ENCODE assay signal across 14 cellular contexts in genomic region chr18:76943542-76944339, GRCh38.
A peak's percentile ranks its signal among the peaks of the same experiment; 100 is the strongest.
DNase-seq lines count a peak whose midpoint lies in the region; ATAC-seq, FAIRE-seq and TF ChIP-seq lines count a peak whose summit lies in the region.
"Had no signal": no experiment of that assay in that cellular context is flagged by ENCODE, and none has a peak within 500 bp of the region (broad histone marks: within the 10 kb centered on the region; RNA-seq: fewer than 3 reads in every experiment).

No MANE protein-coding gene starts in this region.

- no peak overlapping the region for H3K4me2 ChIP-seq in hepatocyte

- no peak for TF ChIP-seq CTCF in hepatocyte (IDR thresholded peaks at IDR 0.05; ENCODE audit: poor library complexity)
- TF ChIP-seq CTCF in stomach (IDR thresholded peaks at IDR 0.05) = no peak

- H3K27me3 ChIP-seq in hepatocyte (no peaks in the 10 kb centered on the region), stomach (no peaks in the 10 kb centered on the region)

- peaks cover 0 to 10% of the 10 kb centered on the region in 2 donors for H3K9me3 Mint-ChIP-seq in stimulated activated naive B cell treated with anti-CD40 and anti-IgM and Interleukin-4, amounts not matched to agents 10 μg/mL and 1 μg/mL and 100 μg/mL, for 72 hours

- intact Hi-C loops in stomach (cut with DNase I; ENCODE audit: low total_unique reads) = no loop called here

- DNase-seq in GM19239 (ENCODE audit: insufficient read length, low spot score) (no peak), SK-N-MC (ENCODE audit: low read depth, low spot score) (no peak), hepatocyte (ENCODE audit: low spot score) (peak; percentile 46), stomach (peak; percentile 58), H54 (ENCODE audit: insufficient read length, low spot score) (no peak)
- DNase-seq in stimulated activated naive B cell treated with anti-CD40 and anti-IgM and Interleukin-4, amounts not matched to agents 10 μg/mL and 1 μg/mL and 100 μg/mL, for 72 hours = no peak
- DNase-seq: anterior cingulate cortex; effector CD4-positive, alpha-beta T cell; NCI-H1105 treated with DMSO at 0.1 percent for 48 hours; RPMI8226 had no signal

- H3K27ac Mint-ChIP-seq in stimulated activated naive B cell treated with anti-CD40 and anti-IgM and Interleukin-4, amounts not matched to agents 10 μg/mL and 1 μg/mL and 100 μg/mL, for 72 hours = no peak overlapping the region

- H3K4me3 ChIP-seq in SK-N-MC (no peak overlapping the region), hepatocyte (no peak overlapping the region), stomach (no peak overlapping the region)
- H3K4me3 ChIP-seq: GM12878, thoracic aorta had no signal

- H3K4me1 Mint-ChIP-seq in stimulated activated naive B cell treated with anti-CD40 and anti-IgM and Interleukin-4, amounts not matched to agents 10 μg/mL and 1 μg/mL and 100 μg/mL, for 72 hours = peaks cover 0 to 2% of the 10 kb centered on the region in 2 donors

- no peak overlapping the region for H3K4me3 Mint-ChIP-seq in stimulated activated naive B cell treated with anti-CD40 and anti-IgM and Interleukin-4, amounts not matched to agents 10 μg/mL and 1 μg/mL and 100 μg/mL, for 72 hours

- H4K20me1 ChIP-seq in hepatocyte (ENCODE audit: insufficient read depth, poor library complexity, severe bottlenecking) = no peaks in the 10 kb centered on the region

- H3K9ac ChIP-seq in SK-N-MC (ENCODE audit: insufficient read length) = no peak overlapping the region

- H3K36me3 ChIP-seq in SK-N-MC (ENCODE audit: insufficient read depth, low read length) = peaks cover 2% of the 10 kb centered on the region; the same call in 1 of the 2 replicates
- no peaks in the 10 kb centered on the region for H3K36me3 ChIP-seq in hepatocyte (replicated peaks; ENCODE audit: insufficient read depth, low read depth)
- peaks cover 11 to 57% (median 44%) of the 10 kb centered on the region in 4 donors for H3K36me3 ChIP-seq in stomach

- TF ChIP-seq EP300 in stomach (IDR thresholded peaks at IDR 0.05) = no peak

- H3K9me3 ChIP-seq in SK-N-MC (ENCODE audit: low read depth, low read length) (no peaks in the 10 kb centered on the region), hepatocyte (ENCODE audit: low read depth) (no peaks in the 10 kb centered on the region), stomach (no peaks in the 10 kb centered on the region)
- H3K9me3 ChIP-seq: thoracic aorta had no signal

- H3K27ac ChIP-seq in SK-N-MC = peak overlapping the region; percentile 11; the same call in 1 of the 2 replicates
- H3K27ac ChIP-seq in hepatocyte = peak overlapping the region; percentile 18
- peak overlapping the region in 3 of 5 donors; percentile 6 to 39 (median 31) for H3K27ac ChIP-seq in stomach
- H3K27ac ChIP-seq: thoracic aorta had no signal

- no peak overlapping the region for H2AFZ ChIP-seq in hepatocyte

- FAIRE-seq in GM19239 (lab: Jason Lieb, UNC) (peak; percentile 57), H54 (lab: Jason Lieb, UNC) (no peak)
- FAIRE-seq: GM12878 had no signal

- whole genome bisulfite sequencing in hepatocyte (ENCODE audit: low lambda C conversion rate, missing lambda C conversion rate) = 69% methylated on average over 6 of the region's 6 CpGs
- 52 to 69% (median 64%) methylated on average over 6 of the region's 6 CpGs for WGBS in stomach, 5 donors

- peaks cover 37 to 53% of the 10 kb centered on the region in 2 donors for H3K36me3 Mint-ChIP-seq in stimulated activated naive B cell treated with anti-CD40 and anti-IgM and Interleukin-4, amounts not matched to agents 10 μg/mL and 1 μg/mL and 100 μg/mL, for 72 hours

- H3K27me3 Mint-ChIP-seq in stimulated activated naive B cell treated with anti-CD40 and anti-IgM and Interleukin-4, amounts not matched to agents 10 μg/mL and 1 μg/mL and 100 μg/mL, for 72 hours = no peaks in the 10 kb centered on the region

- no peak for ATAC-seq in GM21723 (IDR thresholded peaks at IDR 0.05; ENCODE audit: unreplicated experiment)
- ATAC-seq in HG02884 (IDR thresholded peaks at IDR 0.05; ENCODE audit: unreplicated experiment) = no peak
- ATAC-seq in stimulated activated naive B cell treated with anti-CD40 and anti-IgM and Interleukin-4, amounts not matched to agents 10 μg/mL and 1 μg/mL and 100 μg/mL, for 72 hours (replicated peaks) = no peak
- ATAC-seq: GM12878 had no signal

- H3K79me2 ChIP-seq in hepatocyte = no peaks in the 10 kb centered on the region

- no peaks in the 10 kb centered on the region for H3K9me2 ChIP-seq in hepatocyte (replicated peaks; ENCODE audit: insufficient read depth)

- no peaks in the 10 kb centered on the region for H3K4me1 ChIP-seq in hepatocyte (ENCODE audit: insufficient read depth)
- peaks cover 0 to 8% (median 2%) of the 10 kb centered on the region in 4 donors for H3K4me1 ChIP-seq in stomach

- TF ChIP-seq POLR2A in stomach (IDR thresholded peaks at IDR 0.05) = no peak
- TF ChIP-seq POLR2A in H54 (IDR thresholded peaks at IDR 0.05; ENCODE audit: low read depth, low read length) = no peak

Comparison
In these comparisons a context has a peak if more than half of its experiments do, and no peak if none do; other contexts are left out.
1. DNase-seq: peak in hepatocyte (single experiment) and stomach (single experiment); none in GM19239 (single experiment), SK-N-MC (single experiment), H54 (single experiment) and stimulated activated naive B cell treated with anti-CD40 and anti-IgM and Interleukin-4, amounts not matched to agents 10 μg/mL and 1 μg/mL and 100 μg/mL, for 72 hours (single experiment).
2. Peak in every context shown above with its lines, with median percentiles within 50 percentile points of each other: H3K27ac ChIP-seq.